ENCODE assay signal across 13 cellular contexts in the genomic region with DNA sequence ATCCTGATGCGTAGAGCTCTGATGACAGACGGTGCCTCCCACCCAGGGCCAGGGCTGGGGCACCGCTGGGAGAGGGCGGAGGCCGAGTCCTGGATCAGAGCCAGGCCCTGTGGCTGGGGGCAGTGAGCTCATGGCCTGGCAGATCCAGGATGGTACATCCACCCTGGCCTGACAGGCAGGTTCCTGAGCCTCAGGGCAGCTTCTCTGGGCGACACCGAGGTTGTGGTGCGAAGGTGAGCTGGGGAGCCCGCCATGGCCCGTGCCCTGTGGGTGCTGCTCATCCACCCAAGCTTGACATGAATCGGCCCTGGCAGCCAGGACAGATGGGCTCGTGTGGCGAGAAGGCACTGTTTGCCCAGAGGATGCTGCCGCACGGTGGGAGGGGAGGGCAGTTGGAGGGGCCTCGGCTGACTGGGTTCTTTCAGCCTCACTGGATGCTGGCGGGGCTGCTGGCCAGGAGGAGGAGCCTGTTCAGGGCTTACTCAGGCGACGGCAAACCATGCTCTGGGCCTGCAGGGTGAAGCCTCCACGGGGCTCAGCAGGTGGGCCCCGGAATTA. TPM values are rescaled to one million over a fixed set of nuclear protein-coding genes. Genes with fewer than 3 reads are reported as not detected.
DNase-seq lines count a peak whose midpoint lies in the region; ATAC-seq and TF ChIP-seq lines count a peak whose summit lies in the region.
"Had no signal": no experiment of that assay in that cellular context is flagged by ENCODE, and none has a peak within 500 bp of the region (broad histone marks: within the 10 kb centered on the region; RNA-seq: fewer than 3 reads in every experiment).

No MANE protein-coding gene starts in this region.

- H3K27ac Mint-ChIP-seq in neural progenitor cell (peak overlapping the region; percentile 87), H9 (no peak overlapping the region; a peak in 1 of 7 replicates)
- H3K27ac Mint-ChIP-seq: mesothelial cell of epicardium, T-helper 17 cell had no signal

- no peaks in the 10 kb centered on the region for H3F3A ChIP-seq in neural progenitor cell (ENCODE audit: low read depth)

- no peak overlapping the region for H2BK12ac ChIP-seq in H9 (ENCODE audit: insufficient read length, low read depth, low read length)

- no peak overlapping the region for H2BK120ac ChIP-seq in H9 (ENCODE audit: low read depth, low read length, poor library complexity, severe bottlenecking)

- no peak overlapping the region for H3K23ac ChIP-seq in H9 (ENCODE audit: insufficient read length, low read depth, low read length)

- H3T11ph ChIP-seq in H9 (ENCODE audit: low read length): no peak overlapping the region

- H3K79me2 ChIP-seq in neural progenitor cell (ENCODE audit: low read depth): no peaks in the 10 kb centered on the region
- no peaks in the 10 kb centered on the region for H3K79me2 ChIP-seq in H9 (ENCODE audit: insufficient read depth, low read length)

- H3K4me1 ChIP-seq in neural progenitor cell (peaks cover 6% of the 10 kb centered on the region), H9 (ENCODE audit: insufficient read depth, low read length) (no peaks in the 10 kb centered on the region; the same call in 1 of the 2 replicates)
- H3K4me1 ChIP-seq: tibial artery had no signal

- WGBS in H9 (ENCODE audit: extremely low coverage, insufficient read length, low lambda C conversion rate): no CpG with 5 or more reads among the region's 21 CpGs

- no peak for ATAC-seq in GM21619 (IDR thresholded peaks at IDR 0.05; ENCODE audit: unreplicated experiment)
- ATAC-seq in GM18868 (IDR thresholded peaks at IDR 0.05; ENCODE audit: unreplicated experiment): no peak
- ATAC-seq: right cardiac atrium, T-helper 17 cell had no signal

- H2BK15ac ChIP-seq in H9 (ENCODE audit: low read depth, low read length): no peak overlapping the region

- H2AK5ac ChIP-seq in H9 (ENCODE audit: insufficient read length, low read length): no peak overlapping the region

- H3K9me3 Mint-ChIP-seq in neural progenitor cell: no peaks in the 10 kb centered on the region
- H3K9me3 Mint-ChIP-seq in H9: no peaks in the 10 kb centered on the region; a peak in 1 of 5 replicates
- H3K9me3 Mint-ChIP-seq: mesothelial cell of epicardium had no signal

- H3K56ac ChIP-seq in H9 (ENCODE audit: insufficient read length, low read depth, low read length): no peak overlapping the region

- H3K27ac ChIP-seq in neural progenitor cell: no peak overlapping the region
- no peak overlapping the region for H3K27ac ChIP-seq in H9 (ENCODE audit: insufficient read length, low read depth, low read length)
- H3K27ac ChIP-seq: tibial artery had no signal

- no peak overlapping the region for H4K5ac ChIP-seq in H9 (ENCODE audit: insufficient read length, low read depth, low read length)

- H3K27me3 Mint-ChIP-seq in neural progenitor cell (ENCODE audit: insufficient read depth, low read depth) (peaks cover 12% of the 10 kb centered on the region), H9 (ENCODE audit: low read depth) (peaks cover 17% of the 10 kb centered on the region)

- H3K4me2 ChIP-seq in neural progenitor cell: no peak overlapping the region
- no peak overlapping the region for H3K4me2 ChIP-seq in H9 (ENCODE audit: insufficient read depth, insufficient read length, low read length)

- peaks cover 8% of the 10 kb centered on the region for H3K27me3 ChIP-seq in neural progenitor cell
- no peaks in the 10 kb centered on the region for H3K27me3 ChIP-seq in H9 (ENCODE audit: insufficient read depth, low read length)

- H4K20me1 ChIP-seq in neural progenitor cell (ENCODE audit: low read depth): peaks cover 7% of the 10 kb centered on the region
- no peaks in the 10 kb centered on the region for H4K20me1 ChIP-seq in H9 (ENCODE audit: control insufficient read depth, insufficient read depth, insufficient read length)

- H3K4me1 Mint-ChIP-seq in neural progenitor cell (peaks cover 67% of the 10 kb centered on the region), H9 (peaks cover 15 to 37% of the 10 kb centered on the region in 2 experiments)
- H3K4me1 Mint-ChIP-seq: mesothelial cell of epicardium had no signal

- H3K9ac ChIP-seq in neural progenitor cell: no peak overlapping the region
- no peak overlapping the region for H3K9ac ChIP-seq in H9 (ENCODE audit: extremely low read depth, insufficient read length, low read length)

- peak in 10 of 14 donors; percentile 11 to 76 (median 28) for DNase-seq in C1 segment of cervical spinal cord (lab: John Stamatoyannopoulos, UW)
- DNase-seq in NCI-H1092 (lab: John Stamatoyannopoulos, UW): peak; percentile 89
- DNase-seq in cerebellar nuclear complex (lab: John Stamatoyannopoulos, UW): peak; percentile 32 to 46
- peak; percentile 61 for DNase-seq in neural progenitor cell (ENCODE audit: low spot score)
- no peak for DNase-seq in NCI-H2107 (lab: John Stamatoyannopoulos, UW)
- DNase-seq in H9: no peak
- DNase-seq: activated CD8-positive, alpha-beta memory T cell treated with anti-CD3 and anti-CD28 coated beads for 24 hours; T-helper 17 cell; tibial artery had no signal

- H3K14ac ChIP-seq in H9 (ENCODE audit: insufficient read depth, low read length): no peak overlapping the region; the same call in 1 of the 2 replicates

- H3K4me3 Mint-ChIP-seq in neural progenitor cell (no peak overlapping the region), H9 (no peak overlapping the region)
- H3K4me3 Mint-ChIP-seq: mesothelial cell of epicardium, T-helper 17 cell had no signal

- H2AFZ ChIP-seq in neural progenitor cell (replicated peaks) (no peak overlapping the region), H9 (ENCODE audit: low read length) (no peak overlapping the region)

- no peaks in the 10 kb centered on the region for H3K79me1 ChIP-seq in H9 (ENCODE audit: insufficient read depth, low read depth, low read length, poor library complexity, severe bottlenecking)

- H4K91ac ChIP-seq in H9 (ENCODE audit: insufficient read length, low read depth, low read length): no peak overlapping the region

- no peaks in the 10 kb centered on the region for H3K36me3 ChIP-seq in neural progenitor cell
- H3K36me3 ChIP-seq: tibial artery had no signal

- no peak overlapping the region for H2BK20ac ChIP-seq in H9 (ENCODE audit: low read depth, low read length, poor library complexity, severe bottlenecking)

- H3K23me2 ChIP-seq in H9 (ENCODE audit: insufficient read length, low read depth, low read length, poor library complexity, severe bottlenecking): no peaks in the 10 kb centered on the region

- H3K36me3 Mint-ChIP-seq in neural progenitor cell: no peaks in the 10 kb centered on the region
- H3K36me3 Mint-ChIP-seq in H9 (ENCODE audit: insufficient read depth in 1 of 3, low read depth in 3 of 3): no peaks in the 10 kb centered on the region
- H3K36me3 Mint-ChIP-seq: mesothelial cell of epicardium had no signal

- H3K4ac ChIP-seq in H9 (ENCODE audit: low read depth, low read length): no peak overlapping the region

- H3K9me3 ChIP-seq in neural progenitor cell (ENCODE audit: low read depth): no peaks in the 10 kb centered on the region
- no peaks in the 10 kb centered on the region for H3K9me3 ChIP-seq in H9 (ENCODE audit: control insufficient read depth, low read depth, low read length)
- H3K9me3 ChIP-seq: tibial artery had no signal

- H2BK5ac ChIP-seq in H9 (ENCODE audit: insufficient read length, low read length): no peak overlapping the region

- no peak overlapping the region for H3K4me3 ChIP-seq in neural progenitor cell
- H3K4me3 ChIP-seq: tibial artery had no signal

- TF ChIP-seq CTCF in neural progenitor cell (IDR thresholded peaks at IDR 0.05) (no peak), H9 (conservative IDR thresholded peaks at IDR 0.05) (no peak)

- H3K18ac ChIP-seq in H9 (ENCODE audit: insufficient read length, low read depth, low read length): no peak overlapping the region

- no peak overlapping the region for H4K8ac ChIP-seq in H9 (replicated peaks; ENCODE audit: insufficient read length, low read depth, low read length)

RNA-seq across cellular contexts. Expression of a gene that starts 16.6 kb away (rescaled TPM):
- total RNA-seq in neural progenitor cell (ENCODE audit: low replicate concordance): 0.09 TPM in 1 of 2 replicates, not detected in the other
- not detected in 2 replicates for total RNA-seq in H9 (2021)
- total RNA-seq: right cardiac atrium, T-helper 17 cell had no signal

Comparison
In these comparisons a context has a peak if more than half of its experiments do, and no peak if none do; other contexts are left out.
1. DNase-seq: peak in C1 segment of cervical spinal cord (10 of 14), NCI-H1092 (single experiment), cerebellar nuclear complex (2 of 2) and neural progenitor cell (single experiment); none in NCI-H2107 (single experiment) and H9 (single experiment).